Comparison of ENCODE assay signal across 24 cellular contexts in genomic region chr14:96839251-96839650, GRCh38.
"Had no signal": no experiment of that assay in that cellular context is flagged by ENCODE, and none has a peak within 500 bp of the region (broad histone marks: within the 10 kb centered on the region; RNA-seq: fewer than 3 reads in every experiment).

No MANE protein-coding gene starts in this region.

- H3K9me3 Mint-ChIP-seq: dendritic cell treated with granulocyte-macrophage colony-stimulating factor and Interleukin-4, amounts not matched to agents 40 ng/mL and 50 ng/mL, for 4 days; immature natural killer cell; mesothelial cell of epicardium; naive B cell; naive thymus-derived CD8-positive, alpha-beta T cell had no signal

- H3K27ac ChIP-seq: colonic mucosa, esophagus muscularis mucosa, foreskin keratinocyte, gastroesophageal sphincter, heart left ventricle, hepatocyte, left lung, lower lobe of right lung had no signal

- ATAC-seq: foreskin keratinocyte; gastroesophageal sphincter; heart left ventricle; left cardiac atrium; left lung; left ventricle myocardium superior; lower lobe of right lung; mucosa of descending colon; naive thymus-derived CD8-positive, alpha-beta T cell had no signal

- H3K79me2 ChIP-seq: hepatocyte had no signal

- H2AFZ ChIP-seq: hepatocyte had no signal

- H3K4me2 ChIP-seq: hepatocyte had no signal

- H3K4me3 ChIP-seq: colonic mucosa, esophagus muscularis mucosa, gastroesophageal sphincter, heart left ventricle, hepatocyte, left lung, lower lobe of right lung, mucosa of descending colon had no signal

- DNase-seq: colonic mucosa; cortex of kidney; effector CD4-positive, alpha-beta T cell; effector memory CD4-positive, alpha-beta T cell; foreskin keratinocyte; heart left ventricle; hypothalamus; immature natural killer cell; islet precursor cell; left cardiac atrium; left lung; left ventricle myocardium superior; lower lobe of right lung; mesenchymal stem cell; mucosa of descending colon; naive B cell; naive thymus-derived CD8-positive, alpha-beta T cell had no signal

- H3K36me3 ChIP-seq: colonic mucosa had no signal

- H3K27me3 ChIP-seq: colonic mucosa, esophagus muscularis mucosa, foreskin keratinocyte, gastroesophageal sphincter, heart left ventricle, hepatocyte, left lung had no signal

- H3K27ac Mint-ChIP-seq: dendritic cell treated with granulocyte-macrophage colony-stimulating factor and Interleukin-4, amounts not matched to agents 40 ng/mL and 50 ng/mL, for 4 days; immature natural killer cell; mesothelial cell of epicardium had no signal

- H3K4me3 Mint-ChIP-seq: dendritic cell treated with granulocyte-macrophage colony-stimulating factor and Interleukin-4, amounts not matched to agents 40 ng/mL and 50 ng/mL, for 4 days; immature natural killer cell; mesothelial cell of epicardium; naive B cell; naive thymus-derived CD8-positive, alpha-beta T cell had no signal

- H3K4me1 ChIP-seq: colonic mucosa, esophagus muscularis mucosa, foreskin keratinocyte, gastroesophageal sphincter, heart left ventricle, left lung, lower lobe of right lung had no signal

- H3K27me3 Mint-ChIP-seq: dendritic cell treated with granulocyte-macrophage colony-stimulating factor and Interleukin-4, amounts not matched to agents 40 ng/mL and 50 ng/mL, for 4 days; naive B cell; naive thymus-derived CD8-positive, alpha-beta T cell had no signal

- H3K9me3 ChIP-seq: colonic mucosa, esophagus muscularis mucosa, gastroesophageal sphincter, heart left ventricle, left lung, lower lobe of right lung, mucosa of descending colon had no signal

- FAIRE-seq: endothelial cell of umbilical vein, frontal cortex had no signal
